ENCODE assay signal across 3 cellular contexts in genomic region chr6:125703882-125704281, GRCh38. TPM values are rescaled to one million over a fixed set of nuclear protein-coding genes. Genes with fewer than 3 reads are reported as not detected.
"Had no signal": no experiment of that assay in that cellular context is flagged by ENCODE, and none has a peak within 500 bp of the region (broad histone marks: within the 10 kb centered on the region; RNA-seq: fewer than 3 reads in every experiment).

No MANE protein-coding gene starts in this region.

RNA-seq across cellular contexts. Expression of gene HEY2, which starts 45.5 kb away (rescaled TPM):
- total RNA-seq: M059J, PC-3 had no signal
- polyA plus RNA-seq: SK-N-SH had no signal
